Comparison of ENCODE assay signal across 8 cellular contexts in genomic region chr1:23539698-23540266, GRCh38. TPM values are rescaled to one million over a fixed set of nuclear protein-coding genes. Genes with fewer than 3 reads are reported as not detected.
DNase-seq lines count a peak whose midpoint lies in the region; ATAC-seq and TF ChIP-seq lines count a peak whose summit lies in the region.

No MANE protein-coding gene starts in this region.

- H3K27ac ChIP-seq in OCI-LY3 (ENCODE audit: low read length), result no peak overlapping the region

- H3K9me3 Mint-ChIP-seq in Calu3 (ENCODE audit: low read depth, unreplicated experiment), result no peaks in the 10 kb centered on the region

- BruUV-seq in Calu3 (replicated peaks; lab: Mats Ljungman, UMichigan), result no TSS peak

- H2AFZ ChIP-seq in OCI-LY3 (ENCODE audit: low read depth, low read length), result peak overlapping the region; percentile 74; the same call in 1 of the 2 replicates

- H3K27me3 ChIP-seq in OCI-LY3 (ENCODE audit: low read depth, low read length), result no peaks in the 10 kb centered on the region

- CTCF ChIA-PET in Calu3 (lab: Charles Lee), result interaction anchor here (0.6 to 3.3 kb wide), 9 partner anchors 9 to 749 kb away, joined by 3 to 59 read pairs (median 4); partner anchors contain the start of genes ASAP3 and E2F2

- H3K36me3 Mint-ChIP-seq in Calu3 (ENCODE audit: insufficient read depth, unreplicated experiment), result no peaks in the 10 kb centered on the region

- intact Hi-C loops in Calu3 (cut with micrococcal nuclease; ENCODE audit: unreplicated experiment), result loop anchor here (1.0 to 10.0 kb wide), 2 partner anchors 42 to 325 kb away; partner anchors contain the start of gene HTR1D

- peak overlapping the region; percentile 56 for H3K4me2 ChIP-seq in OCI-LY3 (ENCODE audit: low read length)

- peak overlapping the region; percentile 17 for H3K4me3 Mint-ChIP-seq in Calu3 (ENCODE audit: low read depth, unreplicated experiment)

- TF ChIP-seq CTCF in Calu3 (IDR thresholded peaks at IDR 0.05; ENCODE audit: unreplicated experiment) (peak; percentile 75), OCI-LY3 (IDR thresholded peaks at IDR 0.05; ENCODE audit: low read depth, low read length) (peak; percentile 85)

- peaks cover 3% of the 10 kb centered on the region; the same call in 1 of the 2 replicates for H3K4me1 ChIP-seq in OCI-LY3 (ENCODE audit: low read length)

- TF ChIP-seq EP300 in Ishikawa (IDR thresholded peaks at IDR 0.05; ENCODE audit: borderline replicate concordance), result no peak

- no peaks in the 10 kb centered on the region for H3K79me2 ChIP-seq in OCI-LY3 (ENCODE audit: low read length)

- H3K36me3 ChIP-seq in OCI-LY3 (replicated peaks; ENCODE audit: low read depth, low read length), result no peaks in the 10 kb centered on the region

- H3K4me3 ChIP-seq in OCI-LY3 (ENCODE audit: low read length), result peak overlapping the region; percentile 76

- peak; percentile 98 for TF ChIP-seq RAD21 in Ishikawa (IDR thresholded peaks at IDR 0.05; ENCODE audit: low read depth)

- no peak overlapping the region for H3K27ac Mint-ChIP-seq in Calu3 (ENCODE audit: unreplicated experiment)

- H3K9me3 ChIP-seq in OCI-LY3 (ENCODE audit: insufficient read depth, low read length), result no peaks in the 10 kb centered on the region

- H3K27me3 Mint-ChIP-seq in Calu3 (ENCODE audit: unreplicated experiment), result no peaks in the 10 kb centered on the region

- no peaks in the 10 kb centered on the region for H4K20me1 ChIP-seq in OCI-LY3 (ENCODE audit: insufficient read depth, low read length)

- H3K4me1 Mint-ChIP-seq in Calu3 (ENCODE audit: low read depth, unreplicated experiment), result peaks cover 13% of the 10 kb centered on the region

- H3K9ac ChIP-seq in OCI-LY3 (ENCODE audit: low read length), result peak overlapping the region; percentile 45; the same call in 1 of the 2 replicates

- ATAC-seq in GM21619 (IDR thresholded peaks at IDR 0.05; ENCODE audit: unreplicated experiment), result peak; percentile 77

- DNase-seq in Calu3 (peak; percentile 87), epidermal melanocyte (ENCODE audit: insufficient read length, low spot score) (peak; percentile 83), myocyte (ENCODE audit: low read depth) (peak; percentile 89)
- DNase-seq in activated CD8-positive, alpha-beta memory T cell treated with anti-CD3 and anti-CD28 coated beads, Interleukin-2, amount 50 U/mL, for 1 hour (ENCODE audit: extremely low read depth), result peak; percentile 75
- DNase-seq in stimulated activated CD8-positive, alpha-beta memory T cell treated with anti-CD3 and anti-CD28 coated beads, Interleukin-7, amount 100 ng/mL, for 24 hours (ENCODE audit: low read depth), result peak; percentile 79

TF ChIP-seq in Ishikawa, 13 proteins besides CTCF, POLR2A, EP300 and RAD21:
- peak; percentile 46 for TF ChIP-seq CREB1 (IDR thresholded peaks at IDR 0.05; ENCODE audit: low read depth)
- peak; percentile 51; the same call in 1 of the 2 replicates for TF ChIP-seq TCF12 (IDR thresholded peaks at IDR 0.05; ENCODE audit: low read depth)
- TF ChIP-seq CEBPB (IDR thresholded peaks at IDR 0.05), result no peak
- no peak for TF ChIP-seq USF1 (IDR thresholded peaks at IDR 0.05)

RNA-seq across cellular contexts. Expression of gene E2F2, which starts 8.7 kb away (rescaled TPM):
- 6.2 and 8.1 TPM in 2 replicates for total RNA-seq in Calu3 (2022)
- total RNA-seq in myocyte, result 0.13 and 0.16 TPM in 2 replicates
- polyA plus RNA-seq in myocyte (2012), result 0.03 TPM

RNA-seq across cellular contexts. Expression of gene ID3, which starts 19.5 kb away (rescaled TPM):
- total RNA-seq in Calu3 (2022) (25.2 and 30.2 TPM in 2 replicates), myocyte (13.5 and 21.1 TPM in 2 replicates)
- polyA plus RNA-seq in myocyte (2012), result 43.6 TPM

RNA-seq across cellular contexts. Expression of gene ASAP3, which starts 55.8 kb away (rescaled TPM):
- total RNA-seq in Calu3 (2022) (2.9 and 3.5 TPM in 2 replicates), myocyte (48.8 and 104 TPM in 2 replicates)
- 26.8 TPM for polyA plus RNA-seq in myocyte (2012)

Comparison
In these comparisons a context has a peak if more than half of its experiments do, and no peak if none do; other contexts are left out.
1. RNA of gene ASAP3, which starts 55.8 kb away (total RNA-seq): 48.8 to 104 TPM in myocyte; 2.9 to 3.5 TPM in Calu3; every median in the first group is over 10 times any median in the second.
2. Peak in every context shown above with its lines, with median percentiles within 50 percentile points of each other: DNase-seq.